ENCODE assay signal across 8 cellular contexts in the genomic region with DNA sequence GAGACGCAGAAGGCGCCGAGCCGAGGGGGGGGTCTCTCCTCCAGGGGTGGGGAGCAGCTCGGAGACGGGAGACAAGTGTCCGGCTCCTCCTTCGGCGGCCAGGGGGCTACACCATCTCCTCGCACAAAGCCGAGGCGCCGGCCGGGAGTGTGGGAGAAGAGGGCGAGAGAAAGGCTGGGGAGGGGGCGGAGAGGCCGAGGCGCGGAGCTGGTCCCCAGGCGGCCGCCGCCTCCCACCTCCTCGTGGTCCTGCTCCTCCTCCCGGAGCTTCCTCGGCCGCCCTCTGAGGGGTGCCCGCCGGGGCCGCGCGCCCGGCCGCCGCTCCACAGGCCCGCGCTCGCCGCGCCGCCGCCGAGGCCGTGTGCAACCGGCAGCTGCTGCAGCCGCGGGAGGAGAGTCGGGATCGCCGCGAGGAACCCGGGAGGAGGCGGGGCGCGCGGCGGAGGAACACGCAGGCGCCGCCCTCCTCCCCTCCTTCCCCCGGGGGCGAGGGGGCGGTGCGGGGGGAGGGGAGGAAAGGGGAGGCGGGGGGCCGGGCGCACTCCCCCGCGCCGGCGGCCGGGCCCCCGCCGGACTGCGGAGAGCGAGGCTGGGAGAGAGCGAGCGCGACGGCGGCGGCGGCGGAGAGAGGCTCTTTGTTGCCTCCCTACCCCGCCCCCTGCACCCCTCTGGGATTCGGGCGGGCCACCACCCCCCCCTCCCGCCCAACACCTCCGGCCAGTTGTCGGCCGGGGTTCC. TPM values are rescaled to one million over a fixed set of nuclear protein-coding genes. Genes with fewer than 3 reads are reported as not detected.
DNase-seq lines count a peak whose midpoint lies in the region; ATAC-seq, FAIRE-seq and TF ChIP-seq lines count a peak whose summit lies in the region.

A gene (minus strand): TSS at position 398 of the 737 bp plus-strand sequence. CDS start 433 bp downstream, outside the sequence.

- dilution Hi-C loops in keratinocyte (cut with MboI; ENCODE audit: extremely low pct_ligation_motif_present, low sequenced_read_pairs): no loop called here

- no peak for ATAC-seq in GM18870 (IDR thresholded peaks at IDR 0.05; ENCODE audit: unreplicated experiment)

- H3K4me1 ChIP-seq in keratinocyte (ENCODE audit: control insufficient read depth, extremely low read depth, insufficient read depth, low read length): peaks cover 33% of the 10 kb centered on the region
- H3K4me1 ChIP-seq in small intestine (ENCODE audit: control insufficient read depth in 2 of 2, insufficient read depth in 1 of 2, low read depth in 1 of 2, low read length in 1 of 2): peaks cover 0 to 4% of the 10 kb centered on the region in 2 donors

- WGBS in small intestine, 3 donors: 0 to 1% (median 0%) methylated on average over 7 to 82 of the region's 90 CpGs

- H3K27me3 ChIP-seq in keratinocyte (ENCODE audit: control insufficient read depth, extremely low read depth, insufficient read depth, low read length) (no peaks in the 10 kb centered on the region), small intestine (ENCODE audit: control insufficient read depth in 2 of 2, insufficient read depth in 2 of 2, low read length in 2 of 2) (no peaks in the 10 kb centered on the region)

- peak; percentile 51 for DNase-seq in DMS 273 treated with DMSO at 0.1 percent for 48 hours (lab: John Stamatoyannopoulos, UW)
- peak; percentile 88 for DNase-seq in HCEC 1CT
- DNase-seq in NCI-H1694 treated with DMSO at 0.1 percent for 48 hours (lab: John Stamatoyannopoulos, UW): peak; percentile 70
- DNase-seq in UCSD-AML1 (lab: John Stamatoyannopoulos, UW; ENCODE audit: unreplicated experiment): peak; percentile 22
- peak; percentile 95 for DNase-seq in chondrocyte (ENCODE audit: low spot score)
- no peak for DNase-seq in keratinocyte (ENCODE audit: low read depth, low spot score)
- peak; percentile 64 for DNase-seq in small intestine

- peaks cover 47% of the 10 kb centered on the region for H3K79me2 ChIP-seq in keratinocyte (ENCODE audit: control insufficient read depth, insufficient read depth, low read length)

- no peaks in the 10 kb centered on the region for H3K36me3 ChIP-seq in keratinocyte (ENCODE audit: control insufficient read depth in 2 of 2, extremely low read depth in 1 of 2, insufficient read depth in 2 of 2, low read length in 2 of 2)
- no peaks in the 10 kb centered on the region for H3K36me3 ChIP-seq in small intestine (ENCODE audit: control insufficient read depth in 2 of 2, insufficient read depth in 2 of 2, low read length in 2 of 2)

- no peaks in the 10 kb centered on the region for H3K36me3 Mint-ChIP-seq in chondrocyte (ENCODE audit: low read depth)

- H3K27ac ChIP-seq in keratinocyte (ENCODE audit: control insufficient read depth, insufficient read depth, low read length): peak within 1 kb of the TSS; percentile 90
- peak within 1 kb of the TSS; percentile 64 to 96 for H3K27ac ChIP-seq in small intestine (ENCODE audit: low read depth in 1 of 2, low read length in 1 of 2)

- no peaks in the 10 kb centered on the region for H3K9me3 Mint-ChIP-seq in chondrocyte (ENCODE audit: low read depth)

- TF ChIP-seq CTCF in chondrocyte (IDR thresholded peaks at IDR 0.05) (no peak), keratinocyte (optimal IDR thresholded peaks at IDR 0.05 in 1 of 3, IDR thresholded peaks at IDR 0.05 in 1 of 3, conservative IDR thresholded peaks at IDR 0.05 in 1 of 3; ENCODE audit: extremely low read depth in 1 of 3, insufficient read depth in 2 of 3, low read length in 3 of 3) (no peak)

- no peaks in the 10 kb centered on the region for H4K20me1 ChIP-seq in keratinocyte (ENCODE audit: control insufficient read depth, extremely low read depth, insufficient read depth, low read length)

- H3K27ac Mint-ChIP-seq in chondrocyte (ENCODE audit: unreplicated experiment): peak within 1 kb of the TSS; percentile 100

- H3K4me1 Mint-ChIP-seq in chondrocyte (ENCODE audit: low read depth): peaks cover 62% of the 10 kb centered on the region

- FAIRE-seq in keratinocyte (lab: Jason Lieb, UNC) (no peak), small intestine (lab: Jason Lieb, UNC) (no peak)

- no peaks in the 10 kb centered on the region for H3K9me1 ChIP-seq in keratinocyte (ENCODE audit: control insufficient read depth, extremely low read depth, insufficient read depth, low read length)

- H2AFZ ChIP-seq in keratinocyte (ENCODE audit: control insufficient read depth, low read length): peak within 1 kb of the TSS; percentile 80

- no peaks in the 10 kb centered on the region for H3K27me3 Mint-ChIP-seq in chondrocyte (ENCODE audit: low read depth)

- peak within 1 kb of the TSS; percentile 91 for H3K9ac ChIP-seq in keratinocyte (ENCODE audit: control insufficient read depth, extremely low read depth, insufficient read depth, low read length)

- H3K4me3 ChIP-seq in keratinocyte (ENCODE audit: control insufficient read depth in 2 of 3, extremely low read depth in 1 of 3, insufficient read depth in 2 of 3, low read depth in 1 of 3, low read length in 3 of 3): peak within 1 kb of the TSS; percentile 96 to 99 (median 96)
- peak within 1 kb of the TSS; percentile 88 to 90 for H3K4me3 ChIP-seq in small intestine (ENCODE audit: low read depth in 1 of 2, low read length in 2 of 2)

- H3K4me2 ChIP-seq in keratinocyte (ENCODE audit: control insufficient read depth, extremely low read depth, insufficient read depth, low read depth, low read length): peak within 1 kb of the TSS; percentile 92

- H3K4me3 Mint-ChIP-seq in chondrocyte (ENCODE audit: unreplicated experiment): peak within 1 kb of the TSS; percentile 99

- H3K9me3 ChIP-seq in keratinocyte (ENCODE audit: control insufficient read depth, low read depth, low read length) (no peaks in the 10 kb centered on the region), small intestine (ENCODE audit: control insufficient read depth, low read depth) (no peaks in the 10 kb centered on the region)

RNA-seq across cellular contexts. Expression of the gene that starts here (rescaled TPM):
- 208 to 457 TPM (median 434 TPM) in 3 replicates for total RNA-seq in chondrocyte
- polyA plus RNA-seq in keratinocyte: 50.2 to 63.8 TPM (median 61.0 TPM) in 3 replicates
- polyA plus RNA-seq in keratinocyte (2011; ENCODE audit: low read depth): 65.7 TPM
- polyA plus RNA-seq in keratinocyte (2011; cell fraction: cytosol; rRNA removed): 69.5 and 113 TPM in 2 replicates
- polyA plus RNA-seq in keratinocyte (2011; cell fraction: nucleus; rRNA removed): 63.6 and 76.8 TPM in 2 replicates
- 33.5 and 59.5 TPM in 2 replicates for polyA plus RNA-seq in keratinocyte (2012; ENCODE audit: low replicate concordance)
- 25.2 to 127 TPM (median 102 TPM) in 3 replicates for polyA minus RNA-seq in keratinocyte
- 50.5 TPM for polyA minus RNA-seq in keratinocyte (2011; cell fraction: cytosol; rRNA and poly(A)+ RNA removed)
- 26.5 and 63.1 TPM in 2 replicates for polyA minus RNA-seq in keratinocyte (2011; cell fraction: nucleus; rRNA and poly(A)+ RNA removed)
- 10 to 100 TPM in 1 of 3 donors, 1 to 10 TPM in 2; 4.5 to 26.0 (median 5.4) TPM for polyA plus RNA-seq in small intestine
